Comparison of ENCODE assay signal across 15 cellular contexts in genomic region chr1:1039145-1039910, GRCh38. TPM values are rescaled to one million over a fixed set of nuclear protein-coding genes. Genes with fewer than 3 reads are reported as not detected.
DNase-seq lines count a peak whose midpoint lies in the region; ATAC-seq and TF ChIP-seq lines count a peak whose summit lies in the region.
"Had no signal": no experiment of that assay in that cellular context is flagged by ENCODE, and none has a peak within 500 bp of the region (broad histone marks: within the 10 kb centered on the region; RNA-seq: fewer than 3 reads in every experiment).

No MANE protein-coding gene starts in this region.

- DNase-seq in activated CD4-positive, alpha-beta T cell treated with anti-CD3 and anti-CD28 coated beads, Interleukin-2, amount 10 ng/mL, durations not matched to agents 24 days and 14 days: peak; percentile 67
- DNase-seq in activated CD4-positive, alpha-beta T cell treated with anti-CD3 and anti-CD28 coated beads for 4 hours: no peak
- DNase-seq in NOMO-1 (lab: John Stamatoyannopoulos, UW; ENCODE audit: unreplicated experiment in 2 of 2) (peak; percentile 20 to 49), H4 (ENCODE audit: low spot score) (no peak)
- DNase-seq in stimulated activated naive B cell treated with anti-CD40 and anti-IgM and Interleukin-4, amounts not matched to agents 10 μg/mL and 1 μg/mL and 100 μg/mL, for 72 hours: no peak
- DNase-seq: activated CD8-positive, alpha-beta memory T cell treated with anti-CD3 and anti-CD28 coated beads, Interleukin-2, amount 50 U/mL, for 48 hours; central memory CD4-positive, alpha-beta T cell; foreskin fibroblast; KG1; NCI-H446 treated with DMSO at 0.1 percent for 48 hours had no signal

- H3K36me3 Mint-ChIP-seq in activated CD4-positive, alpha-beta T cell treated with anti-CD3 and anti-CD28 coated beads, Interleukin-2, amount 10 ng/mL, durations not matched to agents 24 days and 14 days (ENCODE audit: low read depth): no peaks in the 10 kb centered on the region
- H3K36me3 Mint-ChIP-seq in brain: peaks cover 16% of the 10 kb centered on the region
- H3K36me3 Mint-ChIP-seq in stimulated activated naive B cell treated with anti-CD40 and anti-IgM and Interleukin-4, amounts not matched to agents 10 μg/mL and 1 μg/mL and 100 μg/mL, for 72 hours: peaks cover 22 to 35% of the 10 kb centered on the region in 2 donors

- ATAC-seq in stimulated activated naive B cell treated with anti-CD40 and anti-IgM and Interleukin-4, amounts not matched to agents 10 μg/mL and 1 μg/mL and 100 μg/mL, for 72 hours (replicated peaks): peak; percentile 41 to 48
- ATAC-seq in GM21717 (IDR thresholded peaks at IDR 0.05; ENCODE audit: unreplicated experiment) (no peak), GM19324 (IDR thresholded peaks at IDR 0.05; ENCODE audit: low FRiP score, unreplicated experiment) (no peak)

- no peaks in the 10 kb centered on the region for H3K9me3 Mint-ChIP-seq in activated CD4-positive, alpha-beta T cell treated with anti-CD3 and anti-CD28 coated beads, Interleukin-2, amount 10 ng/mL, durations not matched to agents 24 days and 14 days
- no peaks in the 10 kb centered on the region for H3K9me3 Mint-ChIP-seq in brain
- H3K9me3 Mint-ChIP-seq in stimulated activated naive B cell treated with anti-CD40 and anti-IgM and Interleukin-4, amounts not matched to agents 10 μg/mL and 1 μg/mL and 100 μg/mL, for 72 hours: no peaks in the 10 kb centered on the region

- peaks cover 13% of the 10 kb centered on the region for H3K4me1 Mint-ChIP-seq in activated CD4-positive, alpha-beta T cell treated with anti-CD3 and anti-CD28 coated beads, Interleukin-2, amount 10 ng/mL, durations not matched to agents 24 days and 14 days
- H3K4me1 Mint-ChIP-seq in brain: peaks cover 33% of the 10 kb centered on the region
- H3K4me1 Mint-ChIP-seq in stimulated activated naive B cell treated with anti-CD40 and anti-IgM and Interleukin-4, amounts not matched to agents 10 μg/mL and 1 μg/mL and 100 μg/mL, for 72 hours: peaks cover 41 to 57% of the 10 kb centered on the region in 2 donors

- peaks cover 22% of the 10 kb centered on the region for H3K27me3 Mint-ChIP-seq in activated CD4-positive, alpha-beta T cell treated with anti-CD3 and anti-CD28 coated beads, Interleukin-2, amount 10 ng/mL, durations not matched to agents 24 days and 14 days
- peaks cover 8% of the 10 kb centered on the region for H3K27me3 Mint-ChIP-seq in brain
- H3K27me3 Mint-ChIP-seq in stimulated activated naive B cell treated with anti-CD40 and anti-IgM and Interleukin-4, amounts not matched to agents 10 μg/mL and 1 μg/mL and 100 μg/mL, for 72 hours: peaks cover 22 to 44% of the 10 kb centered on the region in 2 donors

- H3K4me3 Mint-ChIP-seq in activated CD4-positive, alpha-beta T cell treated with anti-CD3 and anti-CD28 coated beads, Interleukin-2, amount 10 ng/mL, durations not matched to agents 24 days and 14 days: peak overlapping the region; percentile 73
- H3K4me3 Mint-ChIP-seq in brain: peak overlapping the region; percentile 18 to 78 (median 73)
- H3K4me3 Mint-ChIP-seq in stimulated activated naive B cell treated with anti-CD40 and anti-IgM and Interleukin-4, amounts not matched to agents 10 μg/mL and 1 μg/mL and 100 μg/mL, for 72 hours: peak overlapping the region; percentile 75 to 83

- peak overlapping the region; percentile 39 for H3K27ac Mint-ChIP-seq in activated CD4-positive, alpha-beta T cell treated with anti-CD3 and anti-CD28 coated beads, Interleukin-2, amount 10 ng/mL, durations not matched to agents 24 days and 14 days
- peak overlapping the region in 3 of 5 experiments; percentile 35 to 79 (median 62) for H3K27ac Mint-ChIP-seq in brain
- peak overlapping the region; percentile 67 for H3K27ac Mint-ChIP-seq in stimulated activated naive B cell treated with anti-CD40 and anti-IgM and Interleukin-4, amounts not matched to agents 10 μg/mL and 1 μg/mL and 100 μg/mL, for 72 hours

- TF ChIP-seq CTCF in brain (conservative IDR thresholded peaks at IDR 0.05): no peak

- intact Hi-C loops in activated CD4-positive, alpha-beta T cell treated with anti-CD3 and anti-CD28 coated beads, Interleukin-2, amount 10 ng/mL, durations not matched to agents 24 days and 14 days (cut with micrococcal nuclease): loop anchor here (10.0 kb wide), 1 partner anchor 165 kb away; the partner anchor contains the start of gene TNFRSF18

RNA-seq across cellular contexts. Expression of gene AGRN, which starts 19.4 kb away (rescaled TPM):
- 29.6 and 35.8 TPM in 2 replicates for total RNA-seq in activated CD4-positive, alpha-beta T cell treated with anti-CD3 and anti-CD28 coated beads, Interleukin-2, amount 10 ng/mL, durations not matched to agents 24 days and 14 days
- polyA plus RNA-seq in brain (ENCODE audit: insufficient read depth, low read depth, low replicate concordance): 37.8 TPM
- 37.0 and 52.1 TPM in 2 replicates for total RNA-seq in H4 (2014; rRNA removed; shearing (Covaris generic))

RNA-seq across cellular contexts. Expression of gene ISG15, which starts 26.0 kb away (rescaled TPM):
- total RNA-seq in activated CD4-positive, alpha-beta T cell treated with anti-CD3 and anti-CD28 coated beads, Interleukin-2, amount 10 ng/mL, durations not matched to agents 24 days and 14 days: 43.3 and 45.5 TPM in 2 replicates
- polyA plus RNA-seq in brain (ENCODE audit: insufficient read depth, low read depth, low replicate concordance): 75.9 TPM
- 353 and 452 TPM in 2 replicates for total RNA-seq in H4 (2014; rRNA removed; shearing (Covaris generic))

RNA-seq across cellular contexts. Expression of gene RNF223, which starts 34.8 kb away (rescaled TPM):
- total RNA-seq in activated CD4-positive, alpha-beta T cell treated with anti-CD3 and anti-CD28 coated beads, Interleukin-2, amount 10 ng/mL, durations not matched to agents 24 days and 14 days: not detected in 2 replicates
- not detected for polyA plus RNA-seq in brain (ENCODE audit: insufficient read depth, low read depth, low replicate concordance)
- total RNA-seq in H4 (2014; rRNA removed; shearing (Covaris generic)): not detected in 2 replicates
- total RNA-seq: A673 had no signal
- polyA plus RNA-seq: liver had no signal

RNA-seq across cellular contexts. Expression of gene HES4, which starts 39.4 kb away (rescaled TPM):
- 2.8 and 5.0 TPM in 2 replicates for total RNA-seq in activated CD4-positive, alpha-beta T cell treated with anti-CD3 and anti-CD28 coated beads, Interleukin-2, amount 10 ng/mL, durations not matched to agents 24 days and 14 days
- polyA plus RNA-seq in brain (ENCODE audit: insufficient read depth, low read depth, low replicate concordance): 4.9 TPM
- total RNA-seq in H4 (2014; rRNA removed; shearing (Covaris generic)): 3.6 and 17.7 TPM in 2 replicates

RNA-seq across cellular contexts. Expression of gene PERM1, which starts 57.4 kb away (rescaled TPM):
- total RNA-seq in activated CD4-positive, alpha-beta T cell treated with anti-CD3 and anti-CD28 coated beads, Interleukin-2, amount 10 ng/mL, durations not matched to agents 24 days and 14 days: not detected in 2 replicates
- not detected for polyA plus RNA-seq in brain (ENCODE audit: insufficient read depth, low read depth, low replicate concordance)
- 0.19 TPM in 1 of 2 replicates, not detected in the other for total RNA-seq in H4 (2014; rRNA removed; shearing (Covaris generic))
- total RNA-seq: A673 had no signal

Comparison
In these comparisons a context has a peak if more than half of its experiments do, and no peak if none do; other contexts are left out.
1. DNase-seq: peak in activated CD4-positive, alpha-beta T cell treated with anti-CD3 and anti-CD28 coated beads, Interleukin-2, amount 10 ng/mL, durations not matched to agents 24 days and 14 days (single experiment) and NOMO-1 (2 of 2); none in activated CD4-positive, alpha-beta T cell treated with anti-CD3 and anti-CD28 coated beads for 4 hours (0 of 2), stimulated activated naive B cell treated with anti-CD40 and anti-IgM and Interleukin-4, amounts not matched to agents 10 μg/mL and 1 μg/mL and 100 μg/mL, for 72 hours (single experiment) and H4 (single experiment).
2. ATAC-seq: peak in stimulated activated naive B cell treated with anti-CD40 and anti-IgM and Interleukin-4, amounts not matched to agents 10 μg/mL and 1 μg/mL and 100 μg/mL, for 72 hours (2 of 2); none in GM21717 (single experiment) and GM19324 (single experiment).
3. Peak in every context shown above with its lines, with median percentiles within 50 percentile points of each other: H3K27ac Mint-ChIP-seq and H3K4me3 Mint-ChIP-seq.